ENCODE assay signal across 1 cellular context in the genomic region with DNA sequence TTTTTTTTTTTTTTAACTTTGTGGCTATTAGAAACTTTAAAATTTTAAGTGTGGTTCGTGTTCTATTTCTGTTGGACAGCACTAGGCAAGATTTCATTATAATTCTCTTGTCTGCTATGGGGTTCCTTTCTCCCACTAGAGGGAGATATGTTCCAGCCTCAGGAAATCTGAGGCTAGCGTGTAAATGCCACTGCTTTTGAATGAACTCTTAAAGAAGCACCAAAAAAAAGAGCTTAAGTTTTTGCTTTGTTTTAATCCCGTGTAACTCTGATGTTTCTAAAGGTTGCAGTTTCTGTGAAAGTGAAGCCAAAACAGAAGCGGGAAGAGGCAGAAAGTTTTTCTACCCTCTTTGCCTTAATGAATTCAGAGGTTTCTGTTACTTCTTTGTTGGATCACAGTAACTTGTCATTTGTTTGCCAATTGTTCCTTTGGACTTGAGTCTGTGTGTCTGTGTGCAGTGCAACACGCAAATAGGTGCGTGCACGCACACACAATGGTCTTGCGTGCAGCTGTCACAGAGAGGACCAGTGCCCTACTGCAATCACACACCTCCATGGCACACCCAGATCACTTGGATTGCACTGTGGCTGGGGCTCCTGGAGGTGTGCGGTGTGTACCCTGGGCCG.
TF ChIP-seq lines count a peak whose summit lies in the region.

No MANE protein-coding gene starts in this region.

TF ChIP-seq in GM23338, 12 proteins besides CTCF, POLR2A, EP300 and RAD21 (continued from another document):
- TF ChIP-seq ZNF462 (CRISPR knock-in tag; IDR thresholded peaks at IDR 0.05) (no peak), NANOG (IDR thresholded peaks at IDR 0.05; ENCODE audit: borderline replicate concordance) (no peak), JUNB (IDR thresholded peaks at IDR 0.05; ENCODE audit: unreplicated experiment) (no peak), POLR2AphosphoS5 (IDR thresholded peaks at IDR 0.05; ENCODE audit: low read depth) (no peak), EZH2phosphoT487 (IDR thresholded peaks at IDR 0.05; ENCODE audit: unreplicated experiment) (no peak), ZNF114 (CRISPR knock-in tag; IDR thresholded peaks at IDR 0.05) (no peak), ETS1 (IDR thresholded peaks at IDR 0.05) (no peak), CREB1 (CRISPR knock-in tag; IDR thresholded peaks at IDR 0.05; ENCODE audit: low read depth) (no peak)
- TF ChIP-seq, protein P1, sequence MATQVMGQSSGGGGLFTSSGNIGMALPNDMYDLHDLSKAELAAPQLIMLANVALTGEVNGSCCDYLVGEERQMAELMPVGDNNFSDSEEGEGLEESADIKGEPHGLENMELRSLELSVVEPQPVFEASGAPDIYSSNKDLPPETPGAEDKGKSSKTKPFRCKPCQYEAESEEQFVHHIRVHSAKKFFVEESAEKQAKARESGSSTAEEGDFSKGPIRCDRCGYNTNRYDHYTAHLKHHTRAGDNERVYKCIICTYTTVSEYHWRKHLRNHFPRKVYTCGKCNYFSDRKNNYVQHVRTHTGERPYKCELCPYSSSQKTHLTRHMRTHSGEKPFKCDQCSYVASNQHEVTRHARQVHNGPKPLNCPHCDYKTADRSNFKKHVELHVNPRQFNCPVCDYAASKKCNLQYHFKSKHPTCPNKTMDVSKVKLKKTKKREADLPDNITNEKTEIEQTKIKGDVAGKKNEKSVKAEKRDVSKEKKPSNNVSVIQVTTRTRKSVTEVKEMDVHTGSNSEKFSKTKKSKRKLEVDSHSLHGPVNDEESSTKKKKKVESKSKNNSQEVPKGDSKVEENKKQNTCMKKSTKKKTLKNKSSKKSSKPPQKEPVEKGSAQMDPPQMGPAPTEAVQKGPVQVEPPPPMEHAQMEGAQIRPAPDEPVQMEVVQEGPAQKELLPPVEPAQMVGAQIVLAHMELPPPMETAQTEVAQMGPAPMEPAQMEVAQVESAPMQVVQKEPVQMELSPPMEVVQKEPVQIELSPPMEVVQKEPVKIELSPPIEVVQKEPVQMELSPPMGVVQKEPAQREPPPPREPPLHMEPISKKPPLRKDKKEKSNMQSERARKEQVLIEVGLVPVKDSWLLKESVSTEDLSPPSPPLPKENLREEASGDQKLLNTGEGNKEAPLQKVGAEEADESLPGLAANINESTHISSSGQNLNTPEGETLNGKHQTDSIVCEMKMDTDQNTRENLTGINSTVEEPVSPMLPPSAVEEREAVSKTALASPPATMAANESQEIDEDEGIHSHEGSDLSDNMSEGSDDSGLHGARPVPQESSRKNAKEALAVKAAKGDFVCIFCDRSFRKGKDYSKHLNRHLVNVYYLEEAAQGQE (IDR thresholded peaks at IDR 0.05; ENCODE audit: unreplicated experiment), result no peak
